In the genomic region with DNA sequence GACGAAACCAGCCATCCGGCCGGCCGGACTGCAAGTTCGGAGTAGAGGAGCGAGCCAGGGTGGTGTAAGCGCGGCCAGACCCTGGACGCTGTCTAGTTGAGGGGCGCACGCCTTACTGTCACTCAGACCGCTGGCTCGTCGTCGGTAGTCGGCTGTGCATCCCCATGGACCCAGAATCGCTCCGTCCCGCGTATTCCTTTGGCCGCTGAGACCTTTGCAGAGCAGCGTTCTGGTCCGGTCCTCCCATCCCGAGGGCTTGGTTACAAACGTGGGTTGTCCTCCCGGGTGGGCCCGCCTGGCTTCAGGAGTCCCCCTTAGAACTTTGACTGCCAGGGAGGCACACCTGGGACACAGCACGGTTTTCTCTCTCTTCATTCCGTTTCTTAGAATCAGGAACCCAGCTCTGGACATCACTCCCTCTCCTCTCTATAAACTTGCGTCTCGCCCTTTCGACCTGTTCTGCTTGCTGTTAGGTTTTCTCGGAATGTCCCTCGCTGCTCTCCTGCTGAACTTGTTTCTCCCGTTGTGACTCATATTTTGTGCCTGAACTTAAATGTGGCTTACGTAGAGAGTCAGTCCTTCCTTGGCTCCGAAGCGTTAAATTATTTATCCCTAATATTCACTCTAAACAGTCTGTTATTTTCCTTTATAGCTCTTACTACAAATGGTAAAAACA, we compare ENCODE assay signal across 8 cellular contexts. TPM values are rescaled to one million over a fixed set of nuclear protein-coding genes. Genes with fewer than 3 reads are reported as not detected.
DNase-seq lines count a peak whose midpoint lies in the region; ATAC-seq and TF ChIP-seq lines count a peak whose summit lies in the region.

No MANE protein-coding gene starts in this region.

- H3K27ac Mint-ChIP-seq in natural killer cell = peak overlapping the region; percentile 84 to 93

- H3K27me3 Mint-ChIP-seq in natural killer cell (ENCODE audit: low read depth in 2 of 2) = no peaks in the 10 kb centered on the region

- ATAC-seq in GM19035 (IDR thresholded peaks at IDR 0.05; ENCODE audit: unreplicated experiment) (peak; percentile 47), HG03108 (IDR thresholded peaks at IDR 0.05; ENCODE audit: unreplicated experiment) (peak; percentile 24), natural killer cell (peak; percentile 22 to 27 (median 22))

- TF ChIP-seq CTCF in epithelial cell of proximal tubule (conservative IDR thresholded peaks at IDR 0.05; ENCODE audit: low read depth, low read length) (no peak), natural killer cell (IDR thresholded peaks at IDR 0.05) (no peak)

- H3K4me3 Mint-ChIP-seq in natural killer cell = peak overlapping the region; percentile 95

- H3K4me3 ChIP-seq in epithelial cell of proximal tubule (ENCODE audit: low read depth, low read length) = peak overlapping the region; percentile 96

- intact Hi-C loops in natural killer cell (cut with micrococcal nuclease) = loop anchor here (2.0 kb wide), 1 partner anchor 64 kb away; the partner anchor contains the start of gene TBC1D1

- peak; percentile 22 for DNase-seq in CD1c-positive myeloid dendritic cell (ENCODE audit: extremely low spot score)
- DNase-seq in T1000 (lab: John Stamatoyannopoulos, UW) = peak; percentile 51
- DNase-seq in epithelial cell of proximal tubule (ENCODE audit: low read depth) = peak; percentile 12
- DNase-seq in natural killer cell = no peak
- DNase-seq in mucosa of gallbladder (ENCODE audit: low spot score) = no peak
- DNase-seq in HK-2 (ENCODE audit: unreplicated experiment) = no peak

- peaks cover 20% of the 10 kb centered on the region for H3K36me3 Mint-ChIP-seq in natural killer cell

- H3K4me1 Mint-ChIP-seq in natural killer cell = peaks cover 45 to 53% of the 10 kb centered on the region in 2 donors

- no peaks in the 10 kb centered on the region for H3K9me3 Mint-ChIP-seq in natural killer cell

RNA-seq across cellular contexts. Expression of gene PGM2, which starts 0.7 kb away (rescaled TPM):
- total RNA-seq in epithelial cell of proximal tubule = 27.4 and 36.5 TPM in 2 replicates
- total RNA-seq in natural killer cell = 10 to 100 TPM; 18.7 to 31.9 (median 27.1) TPM
- 37.3 TPM for total RNA-seq in mucosa of gallbladder

Comparison
In these comparisons a context has a peak if more than half of its experiments do, and no peak if none do; other contexts are left out.
1. DNase-seq: peak in CD1c-positive myeloid dendritic cell (single experiment), T1000 (single experiment) and epithelial cell of proximal tubule (single experiment); none in natural killer cell (single experiment), mucosa of gallbladder (single experiment) and HK-2 (single experiment).
2. Peak in every context shown above with its lines, with median percentiles within 50 percentile points of each other: ATAC-seq.